Comparison of ENCODE assay signal across 23 cellular contexts in genomic region chr1:173427146-173428054, GRCh38.
"Had no signal": no experiment of that assay in that cellular context is flagged by ENCODE, and none has a peak within 500 bp of the region (broad histone marks: within the 10 kb centered on the region; RNA-seq: fewer than 3 reads in every experiment).

No MANE protein-coding gene starts in this region.

- H3K27ac ChIP-seq: esophagus squamous epithelium, heart right ventricle, lower lobe of right lung, testis, upper lobe of left lung had no signal

- H3K27me3 Mint-ChIP-seq: central memory CD8-positive, alpha-beta T cell; naive B cell had no signal

- H3K9me3 ChIP-seq: esophagus squamous epithelium, heart right ventricle, lower lobe of right lung, testis, upper lobe of left lung had no signal

- H3K9me3 Mint-ChIP-seq: activated naive CD4-positive, alpha-beta T cell treated with anti-CD3 and anti-CD28 coated beads, Interleukin-2, amount 50 U/mL, for 72 hours; activated T-cell treated with anti-CD3 and anti-CD28 coated beads, Interleukin-2, amount 50 U/mL, for 72 hours; central memory CD8-positive, alpha-beta T cell; naive B cell had no signal

- FAIRE-seq: bronchial epithelial cell, endometrium had no signal

- H3K27ac Mint-ChIP-seq: activated naive CD4-positive, alpha-beta T cell treated with anti-CD3 and anti-CD28 coated beads, Interleukin-2, amount 50 U/mL, for 72 hours; activated T-cell treated with anti-CD3 and anti-CD28 coated beads, Interleukin-2, amount 50 U/mL, for 72 hours had no signal

- DNase-seq: activated CD4-positive, alpha-beta T cell treated with anti-CD3 and anti-CD28 coated beads for 4 hours; activated CD4-positive, CD25-positive, alpha-beta regulatory T cell; activated naive CD4-positive, alpha-beta T cell; activated T-cell treated with anti-CD3 and anti-CD28 coated beads for 4 hours; activated T-cell treated with anti-CD3 and anti-CD28 coated beads, Interleukin-2, amount 50 U/mL, for 72 hours; dermis blood vessel endothelial cell; effector CD4-positive, alpha-beta T cell; esophagus squamous epithelium; foreskin melanocyte; heart right ventricle; lower lobe of right lung; mesenchymal stem cell; naive B cell; right cardiac atrium; stimulated activated CD4-positive, alpha-beta T cell treated with anti-CD3 and anti-CD28 coated beads, Interleukin-2, amount 100 ng/mL, for 48 hours; stimulated activated naive CD8-positive, alpha-beta T cell treated with anti-CD3 and anti-CD28 coated beads, Interleukin-15, Interleukin-2, amounts not matched to agents 100 U/mL and 50 U/mL, for 24 hours; testis; upper lobe of left lung had no signal

- H3K36me3 ChIP-seq: esophagus squamous epithelium, lower lobe of right lung, upper lobe of left lung had no signal

- H3K4me3 ChIP-seq: esophagus squamous epithelium, heart right ventricle, lower lobe of right lung, testis, upper lobe of left lung had no signal

- H3K4me3 Mint-ChIP-seq: activated T-cell treated with anti-CD3 and anti-CD28 coated beads, Interleukin-2, amount 50 U/mL, for 72 hours; central memory CD8-positive, alpha-beta T cell had no signal

- ATAC-seq: activated naive CD4-positive, alpha-beta T cell treated with anti-CD3 and anti-CD28 coated beads, Interleukin-2, amount 50 U/mL, for 72 hours; activated T-cell treated with anti-CD3 and anti-CD28 coated beads, Interleukin-2, amount 50 U/mL, for 72 hours; heart right ventricle; left lobe of liver; lower lobe of right lung; right cardiac atrium; stimulated activated naive CD8-positive, alpha-beta T cell treated with anti-CD3 and anti-CD28 coated beads, Interleukin-15, Interleukin-2, amounts not matched to agents 100 U/mL and 50 U/mL, for 24 hours had no signal

- H3K36me3 Mint-ChIP-seq: activated naive CD4-positive, alpha-beta T cell treated with anti-CD3 and anti-CD28 coated beads, Interleukin-2, amount 50 U/mL, for 72 hours had no signal

- H3K27me3 ChIP-seq: esophagus squamous epithelium, heart right ventricle, testis, upper lobe of left lung had no signal
